ENCODE assay signal across 1 cellular context in the genomic region with DNA sequence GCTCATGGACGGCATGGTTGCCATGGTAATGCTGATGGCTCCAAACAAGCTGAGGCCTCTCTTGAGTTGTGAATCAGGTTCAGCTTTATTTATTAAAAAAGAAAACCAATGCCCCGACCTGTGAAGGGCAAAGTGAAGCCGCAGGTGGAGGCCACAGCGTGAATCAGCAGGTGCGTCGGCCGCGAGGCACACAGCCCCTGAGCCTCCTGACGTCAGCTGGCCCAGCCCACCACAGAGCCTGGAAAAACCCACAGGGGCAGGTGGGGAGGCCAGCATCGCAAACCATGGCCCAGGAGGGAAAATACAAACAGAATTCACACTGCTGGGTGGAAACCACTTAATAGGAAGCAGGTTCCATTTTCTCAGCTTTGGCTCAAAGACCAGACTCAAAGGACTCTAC.
TF ChIP-seq lines count a peak whose summit lies in the region.

No MANE protein-coding gene starts in this region.

TF ChIP-seq in K562, 482 proteins besides CTCF, POLR2A, EP300 and RAD21:
- TF ChIP-seq, protein P1, sequence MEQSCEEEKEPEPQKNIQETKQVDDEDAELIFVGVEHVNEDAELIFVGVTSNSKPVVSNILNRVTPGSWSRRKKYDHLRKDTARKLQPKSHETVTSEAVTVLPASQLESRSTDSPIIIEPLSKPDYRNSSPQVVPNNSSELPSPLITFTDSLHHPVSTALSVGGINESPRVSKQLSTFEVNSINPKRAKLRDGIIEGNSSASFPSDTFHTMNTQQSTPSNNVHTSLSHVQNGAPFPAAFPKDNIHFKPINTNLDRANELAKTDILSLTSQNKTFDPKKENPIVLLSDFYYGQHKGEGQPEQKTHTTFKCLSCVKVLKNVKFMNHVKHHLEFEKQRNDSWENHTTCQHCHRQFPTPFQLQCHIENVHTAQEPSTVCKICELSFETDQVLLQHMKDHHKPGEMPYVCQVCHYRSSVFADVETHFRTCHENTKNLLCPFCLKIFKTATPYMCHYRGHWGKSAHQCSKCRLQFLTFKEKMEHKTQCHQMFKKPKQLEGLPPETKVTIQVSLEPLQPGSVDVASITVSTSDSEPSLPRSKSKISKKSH (CRISPR knock-in tag; IDR thresholded peaks at IDR 0.05) = no peak
- TF ChIP-seq ZSCAN32 (CRISPR knock-in tag; IDR thresholded peaks at IDR 0.05) (no peak), ZBTB17 (CRISPR knock-in tag; IDR thresholded peaks at IDR 0.05) (no peak), RFX1 (IDR thresholded peaks at IDR 0.05) (peak; percentile 77)
